Comparison of ENCODE assay signal across 8 cellular contexts in genomic region chr6:13327691-13328075, GRCh38. TPM values are rescaled to one million over a fixed set of nuclear protein-coding genes. Genes with fewer than 3 reads are reported as not detected.
DNase-seq lines count a peak whose midpoint lies in the region; ATAC-seq and TF ChIP-seq lines count a peak whose summit lies in the region.

No MANE protein-coding gene starts in this region.

- ATAC-seq in upper lobe of left lung (ENCODE audit: low FRiP score in 2 of 2) (no peak), GM21723 (IDR thresholded peaks at IDR 0.05; ENCODE audit: unreplicated experiment) (no peak), GM19351 (IDR thresholded peaks at IDR 0.05; ENCODE audit: unreplicated experiment) (no peak), HG03571 (IDR thresholded peaks at IDR 0.05; ENCODE audit: unreplicated experiment) (no peak)

- H3K27me3 ChIP-seq in HUES6 (ENCODE audit: control insufficient read depth, insufficient read depth, low read length): no peaks in the 10 kb centered on the region
- H3K27me3 ChIP-seq in liver (ENCODE audit: control insufficient read depth in 4 of 4, insufficient read depth in 4 of 4, low read length in 3 of 4): no peaks in the 10 kb centered on the region
- no peaks in the 10 kb centered on the region for H3K27me3 ChIP-seq in upper lobe of left lung

- DNase-seq in COLO668 (lab: John Stamatoyannopoulos, UW; ENCODE audit: unreplicated experiment) (peak; percentile 6), upper lobe of left lung (no peak)

- 1% methylated on average over 10 of the region's 10 CpGs for WGBS in liver
- 1 to 2% methylated on average over 10 of the region's 10 CpGs for WGBS in upper lobe of left lung, 2 donors

- peak overlapping the region; percentile 91 for H3K9ac ChIP-seq in HUES6 (ENCODE audit: low read length)
- H3K9ac ChIP-seq in liver (ENCODE audit: low read depth in 1 of 2, low read length in 2 of 2): peak overlapping the region; percentile 70 to 82

- H3K27ac ChIP-seq in HUES6 (ENCODE audit: low read depth, low read length) (peak overlapping the region; percentile 86; the same call in 1 of the 2 replicates), angular gyrus (ENCODE audit: low read depth, low read length) (peak overlapping the region; percentile 42), liver (ENCODE audit: low read depth in 1 of 2, low read length in 2 of 2) (peak overlapping the region; percentile 87 to 94), upper lobe of left lung (peak overlapping the region; percentile 91 to 96 (median 94))

- H3K9me3 ChIP-seq in HUES6 (ENCODE audit: control insufficient read depth, insufficient read depth, low read depth, low read length) (no peaks in the 10 kb centered on the region), liver (ENCODE audit: control insufficient read depth in 4 of 4, low read length in 3 of 4) (no peaks in the 10 kb centered on the region), upper lobe of left lung (no peaks in the 10 kb centered on the region)

- no peak for TF ChIP-seq EP300 in upper lobe of left lung (IDR thresholded peaks at IDR 0.05)

- peak overlapping the region; percentile 88 for H3K4me3 ChIP-seq in HUES6 (ENCODE audit: low read depth, low read length)
- H3K4me3 ChIP-seq in liver (ENCODE audit: low read depth in 1 of 3, low read length in 3 of 3): peak overlapping the region; percentile 84 to 97 (median 88)
- H3K4me3 ChIP-seq in upper lobe of left lung: peak overlapping the region; percentile 62 to 80 (median 76)

- TF ChIP-seq CTCF in liver (IDR thresholded peaks at IDR 0.05; ENCODE audit: low read depth, low read length, missing input control): no peak
- no peak for TF ChIP-seq CTCF in upper lobe of left lung (IDR thresholded peaks at IDR 0.05)

- H3K36me3 ChIP-seq in HUES6 (ENCODE audit: control insufficient read depth, insufficient read depth, low read length) (peaks cover 31% of the 10 kb centered on the region), liver (ENCODE audit: control insufficient read depth in 4 of 4, insufficient read depth in 3 of 4, low read depth in 1 of 4, low read length in 3 of 4) (peaks cover 4 to 9% (median 8%) of the 10 kb centered on the region in 4 donors), upper lobe of left lung (peaks cover 0 to 28% (median 9%) of the 10 kb centered on the region in 4 donors)

- no peak for TF ChIP-seq POLR2A in upper lobe of left lung (IDR thresholded peaks at IDR 0.05)

- no peak for TF ChIP-seq RAD21 in liver (IDR thresholded peaks at IDR 0.05)

- H3K4me1 ChIP-seq in HUES6 (ENCODE audit: control insufficient read depth, insufficient read depth, low read length): no peaks in the 10 kb centered on the region
- peaks cover 0 to 12% (median 4%) of the 10 kb centered on the region in 4 donors for H3K4me1 ChIP-seq in liver (ENCODE audit: control insufficient read depth in 4 of 4, insufficient read depth in 4 of 4, low read length in 3 of 4)
- peaks cover 7 to 17% (median 12%) of the 10 kb centered on the region in 4 donors for H3K4me1 ChIP-seq in upper lobe of left lung

TF ChIP-seq in liver, 16 proteins besides CTCF, POLR2A, EP300 and RAD21:
- TF ChIP-seq ATF3 (IDR thresholded peaks at IDR 0.05): no peak
- no peak for TF ChIP-seq REST (IDR thresholded peaks at IDR 0.05)
- no peak for TF ChIP-seq GABPA (IDR thresholded peaks at IDR 0.05 in 1 of 2, conservative IDR thresholded peaks at IDR 0.05 in 1 of 2)
- TF ChIP-seq ZBTB33 (IDR thresholded peaks at IDR 0.05): no peak
- TF ChIP-seq FOXA2 (IDR thresholded peaks at IDR 0.05): no peak
- no peak for TF ChIP-seq SP1 (IDR thresholded peaks at IDR 0.05)
- TF ChIP-seq EGR1 (IDR thresholded peaks at IDR 0.05; ENCODE audit: low read depth in 2 of 2): no peak
- TF ChIP-seq HNF4G (IDR thresholded peaks at IDR 0.05): no peak
- TF ChIP-seq MAX (IDR thresholded peaks at IDR 0.05): no peak

RNA-seq across cellular contexts. Expression of gene TBC1D7, which starts 0.7 kb away (rescaled TPM):
- 10 to 100 TPM; 10.1 to 11.1 TPM for total RNA-seq in liver
- 10 to 100 TPM in 1 of 2 donors, 1 to 10 TPM in 1; 9.6 to 18.8 TPM for polyA plus RNA-seq in liver
- 10 to 100 TPM in 4 of 6 donors, 1 to 10 TPM in 2; 8.1 to 32.5 (median 14.3) TPM for total RNA-seq in upper lobe of left lung

Comparison
In these comparisons a context has a peak if more than half of its experiments do, and no peak if none do; other contexts are left out.
1. H3K27ac ChIP-seq: peak in every context shown above with its lines; median percentile 94 in upper lobe of left lung; 90 in liver; 86 in HUES6; 42 in angular gyrus.